In the genomic region with DNA sequence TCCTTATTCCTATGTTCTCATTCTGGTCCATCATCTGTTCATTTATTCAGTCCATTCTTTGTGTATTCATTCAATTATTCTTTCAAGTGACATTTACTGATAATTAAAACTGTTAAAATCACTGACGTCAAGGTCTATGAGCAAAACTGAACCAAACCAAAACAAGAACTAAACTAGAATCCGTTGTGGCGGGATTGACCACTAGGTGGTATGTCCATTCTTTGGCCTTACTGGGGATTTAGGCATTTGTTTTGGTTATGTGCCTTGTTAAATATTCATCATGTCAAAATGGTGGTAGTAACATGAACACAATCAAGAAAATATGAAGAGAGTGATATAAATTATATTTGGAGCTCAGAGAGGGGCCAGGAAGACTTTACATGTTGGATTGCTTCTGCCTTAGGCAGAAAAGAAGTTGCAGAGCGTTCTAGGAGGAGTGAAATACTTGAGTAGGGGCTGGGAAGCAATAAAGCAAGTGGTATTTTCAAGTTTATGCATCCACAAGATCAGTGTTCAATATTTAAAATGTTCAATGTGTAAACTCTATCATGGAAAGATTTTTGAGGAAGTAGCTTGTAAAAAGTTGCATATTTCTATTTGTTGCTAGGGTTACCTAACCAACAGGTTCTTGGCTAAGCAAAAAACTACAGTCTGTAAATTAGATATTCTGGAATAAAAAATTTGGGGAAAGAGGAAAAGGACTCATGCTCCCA, we compare ENCODE assay signal across 15 cellular contexts.
A peak's percentile ranks its signal among the peaks of the same experiment; 100 is the strongest.
DNase-seq lines count a peak whose midpoint lies in the region; ATAC-seq and TF ChIP-seq lines count a peak whose summit lies in the region.
"Had no signal": no experiment of that assay in that cellular context is flagged by ENCODE, and none has a peak within 500 bp of the region (broad histone marks: within the 10 kb centered on the region; RNA-seq: fewer than 3 reads in every experiment).

No MANE protein-coding gene starts in this region.

- H3K9me2 ChIP-seq in OCI-LY1 (ENCODE audit: low read depth, low read length), result no peaks in the 10 kb centered on the region

- H2AFZ ChIP-seq in OCI-LY1 (ENCODE audit: low read length) (no peak overlapping the region), neural progenitor cell (replicated peaks) (no peak overlapping the region)

- no peaks in the 10 kb centered on the region for H4K20me1 ChIP-seq in OCI-LY1 (ENCODE audit: insufficient read depth, low read length)
- H4K20me1 ChIP-seq in neural progenitor cell (ENCODE audit: low read depth), result no peaks in the 10 kb centered on the region

- no peak for ATAC-seq in HG02840 (IDR thresholded peaks at IDR 0.05; ENCODE audit: low FRiP score, unreplicated experiment)
- ATAC-seq: natural killer cell treated with Interleukin-12 subunit alpha and Interleukin-12 subunit beta and Interleukin-15 and Interleukin-18, amount 100 ng/mL, for 72 hours had no signal

- TF ChIP-seq CTCF in GM06990 (IDR thresholded peaks at IDR 0.05; ENCODE audit: insufficient read depth, low read length, poor library complexity, severe bottlenecking) (peak; percentile 21), OCI-LY1 (IDR thresholded peaks at IDR 0.05; ENCODE audit: low read length) (peak; percentile 19), neural progenitor cell (IDR thresholded peaks at IDR 0.05) (peak; percentile 47), ovary (IDR thresholded peaks at IDR 0.05) (no peak), spleen (IDR thresholded peaks at IDR 0.05 in 8 of 11, conservative IDR thresholded peaks at IDR 0.05 in 3 of 11) (no peak)

- H3K9me3 Mint-ChIP-seq in neural progenitor cell, result no peaks in the 10 kb centered on the region

- peaks cover 17% of the 10 kb centered on the region for H3K4me1 Mint-ChIP-seq in neural progenitor cell

- H3K4me2 ChIP-seq in OCI-LY1 (ENCODE audit: low read length) (no peak overlapping the region), neural progenitor cell (no peak overlapping the region)

- H3K9ac ChIP-seq in OCI-LY1 (ENCODE audit: low read length), result no peak overlapping the region
- no peak overlapping the region for H3K9ac ChIP-seq in neural progenitor cell

- no peak overlapping the region for H3K4me3 Mint-ChIP-seq in neural progenitor cell
- H3K4me3 Mint-ChIP-seq: natural killer cell treated with Interleukin-12 subunit alpha and Interleukin-12 subunit beta and Interleukin-15 and Interleukin-18, amount 100 ng/mL, for 72 hours had no signal

- H3K4me3 ChIP-seq in GM06990 (replicated peaks; ENCODE audit: low read depth, low read length), result no peak overlapping the region
- no peak overlapping the region for H3K4me3 ChIP-seq in OCI-LY1 (ENCODE audit: low read depth, low read length, poor library complexity, severe bottlenecking)
- H3K4me3 ChIP-seq in neural progenitor cell, result no peak overlapping the region
- H3K4me3 ChIP-seq in ovary, result no peak overlapping the region
- H3K4me3 ChIP-seq in spleen, result no peak overlapping the region

- H3K9me3 ChIP-seq in OCI-LY1 (ENCODE audit: low read length), result no peaks in the 10 kb centered on the region
- H3K9me3 ChIP-seq in neural progenitor cell (ENCODE audit: low read depth), result no peaks in the 10 kb centered on the region
- no peaks in the 10 kb centered on the region for H3K9me3 ChIP-seq in ovary
- no peaks in the 10 kb centered on the region for H3K9me3 ChIP-seq in spleen

- H3K27me3 ChIP-seq in GM06990 (replicated peaks; ENCODE audit: control insufficient read depth, insufficient read depth, low read length) (no peaks in the 10 kb centered on the region), OCI-LY1 (ENCODE audit: insufficient read depth, low read length) (no peaks in the 10 kb centered on the region), neural progenitor cell (no peaks in the 10 kb centered on the region), ovary (no peaks in the 10 kb centered on the region), spleen (replicated peaks in 1 of 7) (no peaks in the 10 kb centered on the region)

- no peak overlapping the region for H3K27ac Mint-ChIP-seq in neural progenitor cell
- H3K27ac Mint-ChIP-seq: natural killer cell treated with Interleukin-12 subunit alpha and Interleukin-12 subunit beta and Interleukin-15 and Interleukin-18, amount 100 ng/mL, for 72 hours had no signal

- no peak overlapping the region for H3K27ac ChIP-seq in OCI-LY1 (ENCODE audit: low read depth, low read length, poor library complexity, severe bottlenecking)
- no peak overlapping the region for H3K27ac ChIP-seq in neural progenitor cell
- H3K27ac ChIP-seq in ovary, result no peak overlapping the region
- no peak overlapping the region for H3K27ac ChIP-seq in spleen

- H3F3A ChIP-seq in OCI-LY1 (ENCODE audit: insufficient read depth, low read length), result no peaks in the 10 kb centered on the region
- no peaks in the 10 kb centered on the region for H3F3A ChIP-seq in neural progenitor cell (ENCODE audit: low read depth)

- TF ChIP-seq EP300 in ovary (IDR thresholded peaks at IDR 0.05), result no peak

- H3K4me1 ChIP-seq in OCI-LY1 (ENCODE audit: insufficient read depth, low read length, severe bottlenecking), result no peaks in the 10 kb centered on the region
- H3K4me1 ChIP-seq in neural progenitor cell, result peaks cover 6% of the 10 kb centered on the region
- no peaks in the 10 kb centered on the region for H3K4me1 ChIP-seq in ovary (ENCODE audit: insufficient read depth)
- H3K4me1 ChIP-seq in spleen, result peaks cover 0 to 5% (median 0%) of the 10 kb centered on the region in 6 donors

- TF ChIP-seq POLR2A in ovary (IDR thresholded peaks at IDR 0.05) (no peak), spleen (IDR thresholded peaks at IDR 0.05) (no peak)

- WGBS in ovary, 3 donors, result 62 to 75% (median 70%) methylated on average over 4 of the region's 4 CpGs
- 83 to 87% (median 86%) methylated on average over 4 of the region's 4 CpGs for WGBS in spleen, 5 donors

- no peaks in the 10 kb centered on the region for H3K36me3 Mint-ChIP-seq in neural progenitor cell
- H3K36me3 Mint-ChIP-seq: natural killer cell treated with Interleukin-12 subunit alpha and Interleukin-12 subunit beta and Interleukin-15 and Interleukin-18, amount 100 ng/mL, for 72 hours had no signal

- no peak for DNase-seq in GM06990 (ENCODE audit: extremely low read depth, insufficient read length)
- DNase-seq in dermis blood vessel endothelial cell, result peak; percentile 40
- DNase-seq in neural progenitor cell (ENCODE audit: low spot score), result peak; percentile 6
- DNase-seq in ovary, result no peak
- DNase-seq in spleen, result no peak
- DNase-seq in NCI-H187 treated with DMSO at 0.1 percent for 48 hours (lab: John Stamatoyannopoulos, UW), result no peak
- DNase-seq: activated T-cell treated with anti-CD3 and anti-CD28 coated beads, Interleukin-2, amount 50 U/mL, for 48 hours; COR-L47; KG1; NCI-H2171 treated with DMSO at 0.1 percent for 48 hours; Right ventricle myocardium superior; stimulated activated CD4-positive, alpha-beta T cell treated with anti-CD3 and anti-CD28 coated beads, Interleukin-15, amount 100 ng/mL, for 24 hours had no signal

- H3K79me2 ChIP-seq in OCI-LY1 (ENCODE audit: insufficient read depth, low read length) (no peaks in the 10 kb centered on the region), neural progenitor cell (ENCODE audit: low read depth) (no peaks in the 10 kb centered on the region)

- H3K36me3 ChIP-seq in GM06990 (ENCODE audit: control insufficient read depth, insufficient read depth, low read length) (no peaks in the 10 kb centered on the region), OCI-LY1 (ENCODE audit: insufficient read depth, low read length) (no peaks in the 10 kb centered on the region), neural progenitor cell (no peaks in the 10 kb centered on the region), ovary (no peaks in the 10 kb centered on the region), spleen (no peaks in the 10 kb centered on the region)

- H3K27me3 Mint-ChIP-seq in neural progenitor cell (ENCODE audit: insufficient read depth, low read depth), result peaks cover 2% of the 10 kb centered on the region

- intact Hi-C loops in ovary (cut with DNase I) (no loop called here), spleen (cut with DNase I; ENCODE audit: low total_unique reads) (no loop called here)

Comparison
In these comparisons a context has a peak if more than half of its experiments do, and no peak if none do; other contexts are left out.
1. DNase-seq: peak in dermis blood vessel endothelial cell (single experiment) and neural progenitor cell (single experiment); none in GM06990 (single experiment), ovary (0 of 5), spleen (single experiment) and NCI-H187 treated with DMSO at 0.1 percent for 48 hours (single experiment).
2. CTCF ChIP-seq: peak in GM06990 (single experiment), OCI-LY1 (single experiment) and neural progenitor cell (single experiment); none in ovary (0 of 3) and spleen (0 of 11).